In the genomic region with DNA sequence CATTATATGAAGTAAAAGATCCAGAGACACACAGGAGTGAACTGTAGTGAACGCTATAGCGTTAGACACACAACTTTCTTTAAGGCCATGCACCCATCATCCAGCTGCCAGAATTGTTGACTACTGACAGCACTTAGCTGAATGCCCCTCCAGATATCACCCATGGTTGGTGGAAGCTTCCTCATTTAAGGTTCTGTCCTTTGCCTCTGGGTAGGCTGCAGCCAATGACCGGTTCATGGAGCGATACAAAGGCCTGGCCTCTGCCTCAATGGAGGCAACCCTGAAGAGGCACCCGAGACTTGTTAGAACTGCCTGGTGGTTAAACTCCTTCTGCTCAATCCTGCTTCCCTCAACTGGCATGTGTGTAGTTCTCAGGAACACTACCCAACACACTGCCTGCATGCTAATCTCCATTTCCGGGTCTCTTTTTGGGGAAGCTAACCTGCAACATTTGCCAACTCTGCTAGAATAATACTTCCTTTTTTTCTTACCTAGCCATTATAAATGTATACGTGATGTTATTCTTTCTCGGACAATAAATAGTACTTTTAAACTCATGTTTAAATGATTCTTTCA, we compare ENCODE assay signal across 13 cellular contexts. TPM values are rescaled to one million over a fixed set of nuclear protein-coding genes. Genes with fewer than 3 reads are reported as not detected.
DNase-seq lines count a peak whose midpoint lies in the region; ATAC-seq and TF ChIP-seq lines count a peak whose summit lies in the region.
"Had no signal": no experiment of that assay in that cellular context is flagged by ENCODE, and none has a peak within 500 bp of the region (broad histone marks: within the 10 kb centered on the region; RNA-seq: fewer than 3 reads in every experiment).

No MANE protein-coding gene starts in this region.

- no peak overlapping the region for H3K27ac ChIP-seq in body of pancreas
- H3K27ac ChIP-seq: SK-N-MC had no signal

- no peak for TF ChIP-seq CTCF in body of pancreas (IDR thresholded peaks at IDR 0.05)

- H3K4me1 ChIP-seq in body of pancreas: no peaks in the 10 kb centered on the region

- peak overlapping the region; percentile 55 for H3K27ac Mint-ChIP-seq in activated CD4-positive, alpha-beta memory T cell treated with anti-CD3 and anti-CD28 coated beads for 36 hours

- POLR2A ChIA-PET in activated CD4-positive, alpha-beta memory T cell treated with anti-CD3 and anti-CD28 coated beads for 36 hours (lab: Charles Lee): interaction anchor here (0.8 kb wide), 1 partner anchor 21 kb away, joined by 3 read pairs; no protein-coding TSS in a partner anchor
- POLR2A ChIA-PET in HEK293T (lab: Yijun Ruan, JAX): no interaction called here

- 73 to 84% methylated on average over 8 of the region's 8 CpGs for WGBS in body of pancreas, 2 donors

- H3K4me1 Mint-ChIP-seq in activated CD4-positive, alpha-beta memory T cell treated with anti-CD3 and anti-CD28 coated beads for 36 hours (ENCODE audit: low read depth): peaks cover 52% of the 10 kb centered on the region

- H3K27me3 Mint-ChIP-seq in activated CD4-positive, alpha-beta memory T cell treated with anti-CD3 and anti-CD28 coated beads for 36 hours: no peaks in the 10 kb centered on the region

- H3K36me3 ChIP-seq in body of pancreas (replicated peaks in 1 of 2; ENCODE audit: insufficient read depth in 1 of 2, low read depth in 2 of 2): no peaks in the 10 kb centered on the region

- peak overlapping the region; percentile 20; the same call in 1 of the 2 replicates for H3K4me3 ChIP-seq in GM08714 (ENCODE audit: low read length)
- H3K4me3 ChIP-seq in body of pancreas: no peak overlapping the region
- H3K4me3 ChIP-seq: SK-N-MC had no signal

- H3K36me3 Mint-ChIP-seq in activated CD4-positive, alpha-beta memory T cell treated with anti-CD3 and anti-CD28 coated beads for 36 hours: peaks cover 7% of the 10 kb centered on the region

- ATAC-seq in GM19463 (IDR thresholded peaks at IDR 0.05; ENCODE audit: unreplicated experiment) (peak; percentile 30), HG03354 (IDR thresholded peaks at IDR 0.05; ENCODE audit: poor library complexity, severe bottlenecking, unreplicated experiment) (peak; percentile 44), body of pancreas (no peak)

- no peak for DNase-seq in activated CD4-positive, alpha-beta memory T cell treated with anti-CD3 and anti-CD28 coated beads for 36 hours
- DNase-seq in HEK293T (ENCODE audit: extremely low spot score): no peak
- DNase-seq in DMS153 treated with DMSO at 0.1 percent for 48 hours (lab: John Stamatoyannopoulos, UW; ENCODE audit: unreplicated experiment): no peak
- no peak for DNase-seq in body of pancreas
- no peak for DNase-seq in putamen (ENCODE audit: low spot score)
- DNase-seq: DMS 273 treated with DMSO at 0.1 percent for 48 hours, mammary epithelial cell, NCI-H1930 had no signal

- no peaks in the 10 kb centered on the region for H3K27me3 ChIP-seq in body of pancreas

- peak overlapping the region; percentile 43 for H3K4me3 Mint-ChIP-seq in activated CD4-positive, alpha-beta memory T cell treated with anti-CD3 and anti-CD28 coated beads for 36 hours

- no peaks in the 10 kb centered on the region for H3K9me3 ChIP-seq in body of pancreas

- intact Hi-C loops in activated CD4-positive, alpha-beta memory T cell treated with anti-CD3 and anti-CD28 coated beads for 36 hours (cut with micrococcal nuclease): loop anchor here (1.0 to 2.0 kb wide), 7 partner anchors 12 to 74 kb away; no protein-coding TSS in a partner anchor
- intact Hi-C loops in body of pancreas (cut with DNase I): no loop called here

- CTCF ChIA-PET in activated CD4-positive, alpha-beta memory T cell treated with anti-CD3 and anti-CD28 coated beads for 36 hours (lab: Charles Lee): interaction anchor here (0.7 to 1.4 kb wide), 3 partner anchors 12 to 95 kb away, joined by 3 to 5 read pairs (median 3); no protein-coding TSS in a partner anchor
- CTCF ChIA-PET in HEK293T (lab: Yijun Ruan, JAX): no interaction called here

- H3K9me3 Mint-ChIP-seq in activated CD4-positive, alpha-beta memory T cell treated with anti-CD3 and anti-CD28 coated beads for 36 hours: peaks cover 13% of the 10 kb centered on the region

- no peak for TF ChIP-seq POLR2A in body of pancreas (IDR thresholded peaks at IDR 0.05)

TF ChIP-seq in HEK293T, 16 proteins besides CTCF, POLR2A, EP300 and RAD21:
- TF ChIP-seq FOXK2 (IDR thresholded peaks at IDR 0.05): no peak

RNA-seq across cellular contexts. Expression of a gene that starts 49.8 kb away (rescaled TPM):
- total RNA-seq in activated CD4-positive, alpha-beta memory T cell treated with anti-CD3 and anti-CD28 coated beads for 36 hours: 10 to 100 TPM in 1 of 2 experiments, 1 to 10 TPM in 1; 9.5 to 11.5 TPM
- under 1 TPM; 0.52 to 0.66 TPM for total RNA-seq in body of pancreas
- total RNA-seq: H1, mammary epithelial cell had no signal

Comparison
In these comparisons a context has a peak if more than half of its experiments do, and no peak if none do; other contexts are left out.
1. RNA of a gene that starts 49.8 kb away (total RNA-seq): 9.5 to 11.5 TPM in activated CD4-positive, alpha-beta memory T cell treated with anti-CD3 and anti-CD28 coated beads for 36 hours; 0.52 to 0.66 TPM in body of pancreas; every median in the first group is over 4 times any median in the second.